9 cellular contexts compared by ENCODE assay signal in the genomic region with DNA sequence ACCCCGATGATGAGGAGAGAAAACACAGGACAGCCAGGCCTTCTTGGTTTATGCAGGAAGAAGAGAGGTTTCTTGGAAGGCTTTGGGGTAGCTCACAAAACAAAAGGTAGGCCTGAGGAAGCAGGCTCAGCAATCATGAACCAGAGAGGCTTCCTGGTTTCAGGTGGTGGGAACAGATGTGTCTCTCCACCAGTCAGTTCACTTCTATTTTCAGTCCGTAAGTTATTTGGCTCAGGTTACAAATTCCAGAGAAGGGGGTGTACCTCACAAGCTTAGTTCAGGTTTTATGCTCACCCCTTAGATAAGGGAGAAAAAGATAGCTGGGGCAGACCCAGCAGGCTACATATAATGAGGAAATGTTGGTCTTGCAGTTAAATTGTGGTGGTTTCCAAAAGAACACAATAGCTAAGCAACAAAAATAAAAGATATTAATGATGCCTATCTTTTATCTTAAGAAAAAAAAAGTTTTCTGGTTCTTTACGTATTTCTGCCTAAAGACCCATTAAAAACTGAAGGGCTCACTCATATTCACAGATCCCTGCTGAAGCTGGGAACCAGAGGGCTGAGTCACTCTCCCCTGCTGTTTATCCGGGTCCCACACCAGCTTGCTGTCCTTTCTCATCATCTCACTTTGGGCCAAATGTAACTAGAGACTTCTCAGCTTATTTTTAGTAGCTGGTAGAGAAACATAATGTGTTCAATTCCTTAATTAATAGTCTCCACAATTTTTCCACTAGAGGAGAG.
DNase-seq lines count a peak whose midpoint lies in the region; ATAC-seq lines count a peak whose summit lies in the region.
"Had no signal": no experiment of that assay in that cellular context is flagged by ENCODE, and none has a peak within 500 bp of the region (broad histone marks: within the 10 kb centered on the region; RNA-seq: fewer than 3 reads in every experiment).

No MANE protein-coding gene starts in this region.

- H3K4me1 Mint-ChIP-seq in activated CD4-positive, alpha-beta T cell treated with anti-CD3 and anti-CD28 coated beads, Interleukin-2, amount 10 ng/mL, durations not matched to agents 7 days and 5 days = peaks cover 10% of the 10 kb centered on the region

- H3K27ac Mint-ChIP-seq in activated CD4-positive, alpha-beta T cell treated with anti-CD3 and anti-CD28 coated beads, Interleukin-2, amount 10 ng/mL, durations not matched to agents 7 days and 5 days = peak overlapping the region; percentile 1

- H3K4me1 ChIP-seq in thymus (ENCODE audit: control insufficient read depth, insufficient read depth, low read length) = no peaks in the 10 kb centered on the region
- H3K4me1 ChIP-seq: BE2C had no signal

- CTCF ChIA-PET in activated CD4-positive, alpha-beta T cell treated with anti-CD3 and anti-CD28 coated beads, Interleukin-2, amount 10 ng/mL, durations not matched to agents 7 days and 5 days (lab: Charles Lee) = interaction anchor here (0.6 to 1.5 kb wide), 2 partner anchors 8 to 97 kb away, joined by 3 read pairs; no protein-coding TSS in a partner anchor

- H3K9me3 ChIP-seq in thymus (ENCODE audit: control insufficient read depth) = no peaks in the 10 kb centered on the region
- H3K9me3 ChIP-seq: BE2C had no signal

- no peak overlapping the region for H3K4me3 ChIP-seq in thymus (ENCODE audit: low read length)

- H3K36me3 ChIP-seq in thymus (ENCODE audit: control insufficient read depth, insufficient read depth) = no peaks in the 10 kb centered on the region
- H3K36me3 ChIP-seq: BE2C had no signal

- peaks cover 27% of the 10 kb centered on the region for H3K36me3 Mint-ChIP-seq in activated CD4-positive, alpha-beta T cell treated with anti-CD3 and anti-CD28 coated beads, Interleukin-2, amount 10 ng/mL, durations not matched to agents 7 days and 5 days (ENCODE audit: low read depth)

- H3K27ac ChIP-seq in thymus (ENCODE audit: low read depth) = peak overlapping the region; percentile 21

- H3K27me3 ChIP-seq in thymus (ENCODE audit: control insufficient read depth, insufficient read depth) = no peaks in the 10 kb centered on the region
- H3K27me3 ChIP-seq: BE2C had no signal

- no peaks in the 10 kb centered on the region for H3K9me3 Mint-ChIP-seq in activated CD4-positive, alpha-beta T cell treated with anti-CD3 and anti-CD28 coated beads, Interleukin-2, amount 10 ng/mL, durations not matched to agents 7 days and 5 days

- no peak overlapping the region for H3K4me3 Mint-ChIP-seq in activated CD4-positive, alpha-beta T cell treated with anti-CD3 and anti-CD28 coated beads, Interleukin-2, amount 10 ng/mL, durations not matched to agents 7 days and 5 days

- 83% methylated on average over 4 of the region's 4 CpGs for WGBS in thymus

- ATAC-seq in HG03095 (IDR thresholded peaks at IDR 0.05; ENCODE audit: unreplicated experiment) = no peak

- DNase-seq in activated CD4-positive, alpha-beta T cell treated with anti-CD3 and anti-CD28 coated beads, Interleukin-2, amount 10 ng/mL, durations not matched to agents 7 days and 5 days = no peak
- no peak for DNase-seq in activated CD4-positive, alpha-beta T cell treated with anti-CD3 and anti-CD28 coated beads for 1 hour
- DNase-seq in amniotic stem cell (lab: John Stamatoyannopoulos, UW) (peak; percentile 47), iPS DF 4.7 (ENCODE audit: extremely low read depth, low spot score) (peak; percentile 75), hippocampal formation (lab: John Stamatoyannopoulos, UW) (no peak)
- DNase-seq in activated CD8-positive, alpha-beta memory T cell treated with anti-CD3 and anti-CD28 coated beads, Interleukin-2, amount 50 U/mL, for 4 hours = no peak
- DNase-seq: BE2C had no signal

- POLR2A ChIA-PET in activated CD4-positive, alpha-beta T cell treated with anti-CD3 and anti-CD28 coated beads, Interleukin-2, amount 10 ng/mL, durations not matched to agents 7 days and 5 days (lab: Charles Lee) = no interaction called here

- no peaks in the 10 kb centered on the region for H3K27me3 Mint-ChIP-seq in activated CD4-positive, alpha-beta T cell treated with anti-CD3 and anti-CD28 coated beads, Interleukin-2, amount 10 ng/mL, durations not matched to agents 7 days and 5 days

Comparison
In these comparisons a context has a peak if more than half of its experiments do, and no peak if none do; other contexts are left out.
1. DNase-seq: peak in amniotic stem cell (single experiment) and iPS DF 4.7 (single experiment); none in activated CD4-positive, alpha-beta T cell treated with anti-CD3 and anti-CD28 coated beads, Interleukin-2, amount 10 ng/mL, durations not matched to agents 7 days and 5 days (single experiment), activated CD4-positive, alpha-beta T cell treated with anti-CD3 and anti-CD28 coated beads for 1 hour (single experiment), activated CD8-positive, alpha-beta memory T cell treated with anti-CD3 and anti-CD28 coated beads, Interleukin-2, amount 50 U/mL, for 4 hours (single experiment) and hippocampal formation (0 of 2).